In the genomic region with DNA sequence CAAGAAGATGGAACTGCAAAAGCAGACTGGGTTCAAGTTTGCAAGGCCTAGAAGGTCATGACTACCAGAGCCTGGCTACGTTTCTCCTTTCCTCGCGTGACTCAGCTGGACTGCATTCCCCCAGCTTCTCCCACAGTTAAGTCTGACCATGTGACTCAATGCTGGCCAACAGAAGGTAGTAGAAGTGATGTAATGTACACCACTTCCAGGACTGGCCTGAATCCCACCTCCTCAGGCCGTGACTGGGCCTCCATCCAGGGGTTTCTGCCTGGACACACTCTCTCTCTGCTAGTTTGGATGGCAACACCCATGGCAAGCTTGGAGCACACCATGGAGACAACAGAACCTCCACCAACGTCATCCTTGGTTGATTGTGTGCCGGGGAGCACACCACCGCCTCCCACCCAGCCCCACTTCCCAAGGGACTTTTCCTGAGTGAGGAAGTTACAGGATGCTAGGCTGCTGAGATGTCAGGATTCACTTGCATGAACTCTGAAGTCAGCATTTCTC, we compare ENCODE assay signal across 1 cellular context.
A peak's percentile ranks its signal among the peaks of the same experiment; 100 is the strongest.
TF ChIP-seq lines count a peak whose summit lies in the region.

No MANE protein-coding gene starts in this region.

TF ChIP-seq in K562, 482 proteins besides CTCF, POLR2A, EP300 and RAD21 (continued from another document and continues in another):
- TF ChIP-seq, protein P1, sequence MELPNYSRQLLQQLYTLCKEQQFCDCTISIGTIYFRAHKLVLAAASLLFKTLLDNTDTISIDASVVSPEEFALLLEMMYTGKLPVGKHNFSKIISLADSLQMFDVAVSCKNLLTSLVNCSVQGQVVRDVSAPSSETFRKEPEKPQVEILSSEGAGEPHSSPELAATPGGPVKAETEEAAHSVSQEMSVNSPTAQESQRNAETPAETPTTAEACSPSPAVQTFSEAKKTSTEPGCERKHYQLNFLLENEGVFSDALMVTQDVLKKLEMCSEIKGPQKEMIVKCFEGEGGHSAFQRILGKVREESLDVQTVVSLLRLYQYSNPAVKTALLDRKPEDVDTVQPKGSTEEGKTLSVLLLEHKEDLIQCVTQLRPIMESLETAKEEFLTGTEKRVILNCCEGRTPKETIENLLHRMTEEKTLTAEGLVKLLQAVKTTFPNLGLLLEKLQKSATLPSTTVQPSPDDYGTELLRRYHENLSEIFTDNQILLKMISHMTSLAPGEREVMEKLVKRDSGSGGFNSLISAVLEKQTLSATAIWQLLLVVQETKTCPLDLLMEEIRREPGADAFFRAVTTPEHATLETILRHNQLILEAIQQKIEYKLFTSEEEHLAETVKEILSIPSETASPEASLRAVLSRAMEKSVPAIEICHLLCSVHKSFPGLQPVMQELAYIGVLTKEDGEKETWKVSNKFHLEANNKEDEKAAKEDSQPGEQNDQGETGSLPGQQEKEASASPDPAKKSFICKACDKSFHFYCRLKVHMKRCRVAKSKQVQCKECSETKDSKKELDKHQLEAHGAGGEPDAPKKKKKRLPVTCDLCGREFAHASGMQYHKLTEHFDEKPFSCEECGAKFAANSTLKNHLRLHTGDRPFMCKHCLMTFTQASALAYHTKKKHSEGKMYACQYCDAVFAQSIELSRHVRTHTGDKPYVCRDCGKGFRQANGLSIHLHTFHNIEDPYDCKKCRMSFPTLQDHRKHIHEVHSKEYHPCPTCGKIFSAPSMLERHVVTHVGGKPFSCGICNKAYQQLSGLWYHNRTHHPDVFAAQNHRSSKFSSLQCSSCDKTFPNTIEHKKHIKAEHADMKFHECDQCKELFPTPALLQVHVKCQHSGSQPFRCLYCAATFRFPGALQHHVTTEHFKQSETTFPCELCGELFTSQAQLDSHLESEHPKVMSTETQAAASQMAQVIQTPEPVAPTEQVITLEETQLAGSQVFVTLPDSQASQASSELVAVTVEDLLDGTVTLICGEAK (IDR thresholded peaks at IDR 0.05) = no peak
- TF ChIP-seq, protein P1 (CRISPR knock-in tag; IDR thresholded peaks at IDR 0.05) = no peak
- TF ChIP-seq CREBBP (IDR thresholded peaks at IDR 0.05; ENCODE audit: low read depth, low read length) = no peak
- TF ChIP-seq NUFIP1 (IDR thresholded peaks at IDR 0.05; ENCODE audit: partially characterized antibody) = no peak
- TF ChIP-seq YBX1 (IDR thresholded peaks at IDR 0.05) = no peak
- no peak for TF ChIP-seq MEF2D (tag; conservative IDR thresholded peaks at IDR 0.05; ENCODE audit: low read depth)
- TF ChIP-seq NR3C1 (CRISPR knock-in tag; IDR thresholded peaks at IDR 0.05) = no peak
- no peak for TF ChIP-seq ZNF699 (CRISPR knock-in tag; IDR thresholded peaks at IDR 0.05; ENCODE audit: insufficient replicate concordance)
- 0 out of 2 replicates have a peak, but pooled peaks have one; percentile 24 for TF ChIP-seq MAX (CRISPR knock-in tag; IDR thresholded peaks at IDR 0.05)
- no peak for TF ChIP-seq ZNF41 (CRISPR knock-in tag; conservative IDR thresholded peaks at IDR 0.05)
- TF ChIP-seq FOSL1 (tag; conservative IDR thresholded peaks at IDR 0.05) = peak; percentile 50; the same call in 1 of the 2 replicates
- TF ChIP-seq ZNF174 (CRISPR knock-in tag; IDR thresholded peaks at IDR 0.05) = no peak
- no peak for TF ChIP-seq HNRNPLL (IDR thresholded peaks at IDR 0.05; ENCODE audit: low read depth, low read length, poor library complexity, severe bottlenecking)
- TF ChIP-seq, protein P2, sequence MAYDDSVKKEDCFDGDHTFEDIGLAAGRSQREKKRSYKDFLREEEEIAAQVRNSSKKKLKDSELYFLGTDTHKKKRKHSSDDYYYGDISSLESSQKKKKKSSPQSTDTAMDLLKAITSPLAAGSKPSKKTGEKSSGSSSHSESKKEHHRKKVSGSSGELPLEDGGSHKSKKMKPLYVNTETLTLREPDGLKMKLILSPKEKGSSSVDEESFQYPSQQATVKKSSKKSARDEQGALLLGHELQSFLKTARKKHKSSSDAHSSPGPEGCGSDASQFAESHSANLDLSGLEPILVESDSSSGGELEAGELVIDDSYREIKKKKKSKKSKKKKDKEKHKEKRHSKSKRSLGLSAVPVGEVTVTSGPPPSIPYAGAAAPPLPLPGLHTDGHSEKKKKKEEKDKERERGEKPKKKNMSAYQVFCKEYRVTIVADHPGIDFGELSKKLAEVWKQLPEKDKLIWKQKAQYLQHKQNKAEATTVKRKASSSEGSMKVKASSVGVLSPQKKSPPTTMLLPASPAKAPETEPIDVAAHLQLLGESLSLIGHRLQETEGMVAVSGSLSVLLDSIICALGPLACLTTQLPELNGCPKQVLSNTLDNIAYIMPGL (CRISPR knock-in tag; IDR thresholded peaks at IDR 0.05) = no peak
- TF ChIP-seq, protein P3, sequence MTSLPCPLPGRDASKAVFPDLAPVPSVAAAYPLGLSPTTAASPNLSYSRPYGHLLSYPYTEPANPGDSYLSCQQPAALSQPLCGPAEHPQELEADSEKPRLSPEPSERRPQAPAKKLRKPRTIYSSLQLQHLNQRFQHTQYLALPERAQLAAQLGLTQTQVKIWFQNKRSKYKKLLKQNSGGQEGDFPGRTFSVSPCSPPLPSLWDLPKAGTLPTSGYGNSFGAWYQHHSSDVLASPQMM (CRISPR knock-in tag; IDR thresholded peaks at IDR 0.05) = no peak
- TF ChIP-seq HEY1 (CRISPR knock-in tag; IDR thresholded peaks at IDR 0.05; ENCODE audit: borderline replicate concordance) = no peak
- TF ChIP-seq ZNF146 (CRISPR knock-in tag; IDR thresholded peaks at IDR 0.05; ENCODE audit: unreplicated experiment) = no peak
- TF ChIP-seq, protein P4, sequence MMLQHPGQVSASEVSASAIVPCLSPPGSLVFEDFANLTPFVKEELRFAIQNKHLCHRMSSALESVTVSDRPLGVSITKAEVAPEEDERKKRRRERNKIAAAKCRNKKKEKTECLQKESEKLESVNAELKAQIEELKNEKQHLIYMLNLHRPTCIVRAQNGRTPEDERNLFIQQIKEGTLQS (IDR thresholded peaks at IDR 0.05) = peak; percentile 63
- TF ChIP-seq, protein P4 (CRISPR knock-in tag; conservative IDR thresholded peaks at IDR 0.05) = no peak
- TF ChIP-seq DACH1 (IDR thresholded peaks at IDR 0.05; ENCODE audit: partially characterized antibody) = no peak
- TF ChIP-seq, protein P5, sequence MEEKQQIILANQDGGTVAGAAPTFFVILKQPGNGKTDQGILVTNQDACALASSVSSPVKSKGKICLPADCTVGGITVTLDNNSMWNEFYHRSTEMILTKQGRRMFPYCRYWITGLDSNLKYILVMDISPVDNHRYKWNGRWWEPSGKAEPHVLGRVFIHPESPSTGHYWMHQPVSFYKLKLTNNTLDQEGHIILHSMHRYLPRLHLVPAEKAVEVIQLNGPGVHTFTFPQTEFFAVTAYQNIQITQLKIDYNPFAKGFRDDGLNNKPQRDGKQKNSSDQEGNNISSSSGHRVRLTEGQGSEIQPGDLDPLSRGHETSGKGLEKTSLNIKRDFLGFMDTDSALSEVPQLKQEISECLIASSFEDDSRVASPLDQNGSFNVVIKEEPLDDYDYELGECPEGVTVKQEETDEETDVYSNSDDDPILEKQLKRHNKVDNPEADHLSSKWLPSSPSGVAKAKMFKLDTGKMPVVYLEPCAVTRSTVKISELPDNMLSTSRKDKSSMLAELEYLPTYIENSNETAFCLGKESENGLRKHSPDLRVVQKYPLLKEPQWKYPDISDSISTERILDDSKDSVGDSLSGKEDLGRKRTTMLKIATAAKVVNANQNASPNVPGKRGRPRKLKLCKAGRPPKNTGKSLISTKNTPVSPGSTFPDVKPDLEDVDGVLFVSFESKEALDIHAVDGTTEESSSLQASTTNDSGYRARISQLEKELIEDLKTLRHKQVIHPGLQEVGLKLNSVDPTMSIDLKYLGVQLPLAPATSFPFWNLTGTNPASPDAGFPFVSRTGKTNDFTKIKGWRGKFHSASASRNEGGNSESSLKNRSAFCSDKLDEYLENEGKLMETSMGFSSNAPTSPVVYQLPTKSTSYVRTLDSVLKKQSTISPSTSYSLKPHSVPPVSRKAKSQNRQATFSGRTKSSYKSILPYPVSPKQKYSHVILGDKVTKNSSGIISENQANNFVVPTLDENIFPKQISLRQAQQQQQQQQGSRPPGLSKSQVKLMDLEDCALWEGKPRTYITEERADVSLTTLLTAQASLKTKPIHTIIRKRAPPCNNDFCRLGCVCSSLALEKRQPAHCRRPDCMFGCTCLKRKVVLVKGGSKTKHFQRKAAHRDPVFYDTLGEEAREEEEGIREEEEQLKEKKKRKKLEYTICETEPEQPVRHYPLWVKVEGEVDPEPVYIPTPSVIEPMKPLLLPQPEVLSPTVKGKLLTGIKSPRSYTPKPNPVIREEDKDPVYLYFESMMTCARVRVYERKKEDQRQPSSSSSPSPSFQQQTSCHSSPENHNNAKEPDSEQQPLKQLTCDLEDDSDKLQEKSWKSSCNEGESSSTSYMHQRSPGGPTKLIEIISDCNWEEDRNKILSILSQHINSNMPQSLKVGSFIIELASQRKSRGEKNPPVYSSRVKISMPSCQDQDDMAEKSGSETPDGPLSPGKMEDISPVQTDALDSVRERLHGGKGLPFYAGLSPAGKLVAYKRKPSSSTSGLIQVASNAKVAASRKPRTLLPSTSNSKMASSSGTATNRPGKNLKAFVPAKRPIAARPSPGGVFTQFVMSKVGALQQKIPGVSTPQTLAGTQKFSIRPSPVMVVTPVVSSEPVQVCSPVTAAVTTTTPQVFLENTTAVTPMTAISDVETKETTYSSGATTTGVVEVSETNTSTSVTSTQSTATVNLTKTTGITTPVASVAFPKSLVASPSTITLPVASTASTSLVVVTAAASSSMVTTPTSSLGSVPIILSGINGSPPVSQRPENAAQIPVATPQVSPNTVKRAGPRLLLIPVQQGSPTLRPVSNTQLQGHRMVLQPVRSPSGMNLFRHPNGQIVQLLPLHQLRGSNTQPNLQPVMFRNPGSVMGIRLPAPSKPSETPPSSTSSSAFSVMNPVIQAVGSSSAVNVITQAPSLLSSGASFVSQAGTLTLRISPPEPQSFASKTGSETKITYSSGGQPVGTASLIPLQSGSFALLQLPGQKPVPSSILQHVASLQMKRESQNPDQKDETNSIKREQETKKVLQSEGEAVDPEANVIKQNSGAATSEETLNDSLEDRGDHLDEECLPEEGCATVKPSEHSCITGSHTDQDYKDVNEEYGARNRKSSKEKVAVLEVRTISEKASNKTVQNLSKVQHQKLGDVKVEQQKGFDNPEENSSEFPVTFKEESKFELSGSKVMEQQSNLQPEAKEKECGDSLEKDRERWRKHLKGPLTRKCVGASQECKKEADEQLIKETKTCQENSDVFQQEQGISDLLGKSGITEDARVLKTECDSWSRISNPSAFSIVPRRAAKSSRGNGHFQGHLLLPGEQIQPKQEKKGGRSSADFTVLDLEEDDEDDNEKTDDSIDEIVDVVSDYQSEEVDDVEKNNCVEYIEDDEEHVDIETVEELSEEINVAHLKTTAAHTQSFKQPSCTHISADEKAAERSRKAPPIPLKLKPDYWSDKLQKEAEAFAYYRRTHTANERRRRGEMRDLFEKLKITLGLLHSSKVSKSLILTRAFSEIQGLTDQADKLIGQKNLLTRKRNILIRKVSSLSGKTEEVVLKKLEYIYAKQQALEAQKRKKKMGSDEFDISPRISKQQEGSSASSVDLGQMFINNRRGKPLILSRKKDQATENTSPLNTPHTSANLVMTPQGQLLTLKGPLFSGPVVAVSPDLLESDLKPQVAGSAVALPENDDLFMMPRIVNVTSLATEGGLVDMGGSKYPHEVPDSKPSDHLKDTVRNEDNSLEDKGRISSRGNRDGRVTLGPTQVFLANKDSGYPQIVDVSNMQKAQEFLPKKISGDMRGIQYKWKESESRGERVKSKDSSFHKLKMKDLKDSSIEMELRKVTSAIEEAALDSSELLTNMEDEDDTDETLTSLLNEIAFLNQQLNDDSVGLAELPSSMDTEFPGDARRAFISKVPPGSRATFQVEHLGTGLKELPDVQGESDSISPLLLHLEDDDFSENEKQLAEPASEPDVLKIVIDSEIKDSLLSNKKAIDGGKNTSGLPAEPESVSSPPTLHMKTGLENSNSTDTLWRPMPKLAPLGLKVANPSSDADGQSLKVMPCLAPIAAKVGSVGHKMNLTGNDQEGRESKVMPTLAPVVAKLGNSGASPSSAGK (IDR thresholded peaks at IDR 0.05) = peak; percentile 25; the same call in 1 of the 2 replicates
- TF ChIP-seq L3MBTL2 (IDR thresholded peaks at IDR 0.05) = peak; percentile 58
- peak; percentile 18; the same call in 1 of the 2 replicates for TF ChIP-seq MAFF (IDR thresholded peaks at IDR 0.05; ENCODE audit: low read length)
- TF ChIP-seq, protein P6, sequence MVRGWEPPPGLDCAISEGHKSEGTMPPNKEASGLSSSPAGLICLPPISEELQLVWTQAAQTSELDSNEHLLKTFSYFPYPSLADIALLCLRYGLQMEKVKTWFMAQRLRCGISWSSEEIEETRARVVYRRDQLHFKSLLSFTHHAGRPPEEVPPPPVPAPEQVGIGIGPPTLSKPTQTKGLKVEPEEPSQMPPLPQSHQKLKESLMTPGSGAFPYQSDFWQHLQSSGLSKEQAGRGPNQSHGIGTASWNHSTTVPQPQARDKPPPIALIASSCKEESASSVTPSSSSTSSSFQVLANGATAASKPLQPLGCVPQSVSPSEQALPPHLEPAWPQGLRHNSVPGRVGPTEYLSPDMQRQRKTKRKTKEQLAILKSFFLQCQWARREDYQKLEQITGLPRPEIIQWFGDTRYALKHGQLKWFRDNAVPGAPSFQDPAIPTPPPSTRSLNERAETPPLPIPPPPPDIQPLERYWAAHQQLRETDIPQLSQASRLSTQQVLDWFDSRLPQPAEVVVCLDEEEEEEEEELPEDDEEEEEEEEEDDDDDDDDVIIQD (CRISPR knock-in tag; IDR thresholded peaks at IDR 0.05) = no peak
- TF ChIP-seq ZNF445 (CRISPR knock-in tag; IDR thresholded peaks at IDR 0.05; ENCODE audit: low read depth) = no peak
- peak; percentile 60; the same call in 1 of the 2 replicates for TF ChIP-seq RAD51 (IDR thresholded peaks at IDR 0.05; ENCODE audit: borderline replicate concordance, low read depth)
- no peak for TF ChIP-seq MCM7 (IDR thresholded peaks at IDR 0.05)
